Comparison of ENCODE assay signal across 8 cellular contexts in the genomic region with DNA sequence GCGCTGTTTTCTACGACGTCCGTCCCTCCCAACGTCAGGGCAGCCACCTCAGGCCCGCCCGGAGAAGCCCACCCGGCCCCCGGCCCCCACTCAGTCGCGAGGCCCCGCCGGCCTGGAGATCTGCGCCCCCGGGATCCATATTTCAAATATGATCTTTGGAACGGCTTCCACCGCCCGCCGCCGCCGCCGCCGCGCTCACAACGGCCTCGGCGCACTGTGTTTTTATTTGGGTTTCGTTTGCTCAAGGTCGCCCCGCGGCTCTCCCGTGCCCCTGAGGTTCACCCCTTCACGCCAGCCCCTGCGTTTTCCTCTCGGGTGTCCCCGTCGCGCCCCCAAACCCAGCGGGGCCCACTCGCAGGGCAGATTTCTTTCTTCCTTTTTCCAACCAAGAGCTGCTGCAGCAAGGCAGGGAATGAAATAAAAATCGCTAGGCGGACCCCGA. TPM values are rescaled to one million over a fixed set of nuclear protein-coding genes. Genes with fewer than 3 reads are reported as not detected.
DNase-seq lines count a peak whose midpoint lies in the region; ATAC-seq and TF ChIP-seq lines count a peak whose summit lies in the region.

No MANE protein-coding gene starts in this region.

- no peak for ATAC-seq in left ventricle myocardium superior

- intact Hi-C loops in left ventricle myocardium inferior (cut with micrococcal nuclease) (no loop called here), left ventricle myocardium superior (cut with micrococcal nuclease) (no loop called here), mammary epithelial cell (cut with micrococcal nuclease) (no loop called here)

- no peaks in the 10 kb centered on the region for H4K20me1 ChIP-seq in mammary epithelial cell (ENCODE audit: insufficient read depth, low read length)

- no peak for TF ChIP-seq CTCF in left ventricle myocardium inferior (IDR thresholded peaks at IDR 0.05; ENCODE audit: borderline replicate concordance)
- TF ChIP-seq CTCF in mammary epithelial cell (conservative IDR thresholded peaks at IDR 0.05 in 1 of 2, IDR thresholded peaks at IDR 0.05 in 1 of 2; ENCODE audit: extremely low read depth in 1 of 2, insufficient read depth in 1 of 2, low read depth in 1 of 2, low read length in 2 of 2) = no peak

- H3K36me3 ChIP-seq in left ventricle myocardium inferior (no peaks in the 10 kb centered on the region), mammary epithelial cell (ENCODE audit: insufficient read depth, low read length) (no peaks in the 10 kb centered on the region), muscle layer of duodenum (ENCODE audit: control insufficient read depth in 1 of 2, insufficient read depth in 2 of 2, low read length in 2 of 2) (no peaks in the 10 kb centered on the region)

- no peaks in the 10 kb centered on the region for H3K9me3 ChIP-seq in left ventricle myocardium inferior (replicated peaks)
- no peaks in the 10 kb centered on the region for H3K9me3 ChIP-seq in mammary epithelial cell (replicated peaks; ENCODE audit: insufficient read depth, low read length)
- H3K9me3 ChIP-seq in muscle layer of duodenum (ENCODE audit: control insufficient read depth in 1 of 2, low read length in 2 of 2) = no peaks in the 10 kb centered on the region

- H3K4me2 ChIP-seq in mammary epithelial cell (ENCODE audit: insufficient read depth, low read depth, low read length) = peak overlapping the region; percentile 86

- peaks cover 68% of the 10 kb centered on the region for H3K4me1 ChIP-seq in left ventricle myocardium inferior
- peaks cover 26% of the 10 kb centered on the region for H3K4me1 ChIP-seq in mammary epithelial cell (ENCODE audit: insufficient read depth, low read length)
- peaks cover 7 to 62% of the 10 kb centered on the region in 2 donors for H3K4me1 ChIP-seq in muscle layer of duodenum (ENCODE audit: control insufficient read depth in 1 of 2, insufficient read depth in 2 of 2, low read length in 2 of 2)

- peaks cover 43% of the 10 kb centered on the region for H3K27me3 ChIP-seq in left ventricle myocardium inferior (ENCODE audit: low read depth)
- peaks cover 35% of the 10 kb centered on the region for H3K27me3 ChIP-seq in mammary epithelial cell (ENCODE audit: insufficient read depth, low read length)
- H3K27me3 ChIP-seq in muscle layer of duodenum (ENCODE audit: low read depth, low read length) = peaks cover 25% of the 10 kb centered on the region

- no peak overlapping the region for H3K9ac ChIP-seq in mammary epithelial cell (ENCODE audit: insufficient read depth, low read length)

- CTCF ChIA-PET in mammary epithelial cell (lab: Charles Lee; ENCODE audit: low non-redundant PET) = no interaction called here

- in situ Hi-C loops in mammary epithelial cell (cut with MboI; ENCODE audit: low sequenced_read_pairs in 2 of 2) = no loop called here

- H3K27ac ChIP-seq in left ventricle myocardium inferior (replicated peaks) (peak overlapping the region; percentile 80), mammary epithelial cell (ENCODE audit: insufficient read depth, low read depth, low read length) (no peak overlapping the region), muscle layer of duodenum (ENCODE audit: low read length) (no peak overlapping the region)

- no TSS peak for BruUV-seq in mammary epithelial cell (replicated peaks; lab: Mats Ljungman, UMichigan)

- 4% methylated on average over 12 of the region's 43 CpGs for WGBS in mammary epithelial cell (ENCODE audit: low coverage, missing lambda C conversion rate)

- DNase-seq in left ventricle myocardium inferior (no peak), left ventricle myocardium superior (no peak), mammary epithelial cell (no peak), DMS153 treated with DMSO at 0.1 percent for 48 hours (lab: John Stamatoyannopoulos, UW; ENCODE audit: unreplicated experiment) (no peak), NCI-H2029 (lab: John Stamatoyannopoulos, UW) (no peak), occipital lobe (lab: John Stamatoyannopoulos, UW) (no peak)
- DNase-seq in central memory CD4-positive, alpha-beta T cell = no peak

- peak overlapping the region; percentile 74 for H2AFZ ChIP-seq in mammary epithelial cell (ENCODE audit: low read depth, low read length)

- peak overlapping the region; percentile 82 for H3K4me3 ChIP-seq in left ventricle myocardium inferior
- peak overlapping the region; percentile 38 to 41 (median 39) for H3K4me3 ChIP-seq in mammary epithelial cell (replicated peaks in 1 of 3; ENCODE audit: insufficient read depth in 1 of 3, low read depth in 2 of 3, low read length in 3 of 3)
- H3K4me3 ChIP-seq in muscle layer of duodenum (ENCODE audit: low read depth in 1 of 2, low read length in 2 of 2) = peak overlapping the region; percentile 48 to 75

- H3K79me2 ChIP-seq in mammary epithelial cell (ENCODE audit: insufficient read depth, low read length) = peaks cover under 1% of the 10 kb centered on the region

- dilution Hi-C loops in mammary epithelial cell (cut with HindIII; ENCODE audit: low sequenced_read_pairs) = no loop called here

RNA-seq across cellular contexts. Expression of gene CBX4, which starts 4.3 kb away (rescaled TPM):
- total RNA-seq in left ventricle myocardium inferior (28.7 TPM), left ventricle myocardium superior (27.4 TPM), mammary epithelial cell (10 to 100 TPM; 28.5 to 34.7 TPM), occipital lobe (19.2 TPM)
- 11.2 TPM for polyA plus RNA-seq in mammary epithelial cell
- 2.2 TPM for polyA minus RNA-seq in mammary epithelial cell

RNA-seq across cellular contexts. Expression of gene CBX8, which starts 46.6 kb away (rescaled TPM):
- 7.5 TPM for total RNA-seq in left ventricle myocardium inferior
- 8.2 TPM for total RNA-seq in left ventricle myocardium superior
- 1 to 10 TPM; 4.5 to 5.4 TPM for total RNA-seq in mammary epithelial cell
- 0.34 TPM for polyA plus RNA-seq in mammary epithelial cell
- not detected for polyA minus RNA-seq in mammary epithelial cell
- total RNA-seq in occipital lobe = 8.4 TPM
